Comparison of ENCODE assay signal across 5 cellular contexts in the genomic region with DNA sequence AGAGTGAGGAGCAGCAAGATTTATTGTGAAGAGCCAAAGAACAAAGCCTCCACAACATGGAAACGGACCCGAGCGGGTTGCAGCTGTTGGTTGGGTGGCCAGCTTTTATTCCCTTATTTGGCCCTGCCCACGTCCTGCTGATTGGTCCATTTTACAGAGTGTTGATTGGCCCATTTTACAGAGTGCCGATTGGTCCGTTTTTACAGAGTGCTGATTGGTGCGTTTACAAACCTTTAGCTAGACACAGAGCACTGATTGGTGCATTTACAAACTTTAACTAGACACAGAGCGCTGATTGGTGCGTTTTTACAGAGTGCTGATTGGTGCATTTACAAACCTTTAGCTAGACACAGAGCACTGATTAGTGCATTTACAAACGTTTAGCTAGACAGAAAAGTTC.
A peak's percentile ranks its signal among the peaks of the same experiment; 100 is the strongest.
DNase-seq lines count a peak whose midpoint lies in the region; ATAC-seq, FAIRE-seq and TF ChIP-seq lines count a peak whose summit lies in the region.
"Not testable (repeated sequence)": the region's sequence is repeated elsewhere in the genome, so short reads cannot be mapped to it uniquely, and the experiment has no call there.

No MANE protein-coding gene starts in this region.

- POLR2A ChIA-PET in WTC11 (lab: Charles Lee); K562 (lab: Yijun Ruan, JAX): not testable (repeated sequence)

- intact Hi-C loops in K562 (cut with micrococcal nuclease); testis (cut with DNase I; ENCODE audit: low total_unique reads): not testable (repeated sequence)

- H3K36me3 Mint-ChIP-seq in WTC11: peaks cover 46% of the 10 kb centered on the region

- not testable (repeated sequence) for H3K9me1 ChIP-seq in K562 (ENCODE audit: control insufficient read depth, insufficient read depth, low read length)

- peaks cover 34% of the 10 kb centered on the region for H3K4me1 ChIP-seq in BLaER1
- H3K4me1 ChIP-seq in BLaER1 treated with 17β-estradiol and CSF1 and Interleukin-3, amounts not matched to agents 10 nM and 100 nM: peaks cover 7 to 35% (median 29%) of the 10 kb centered on the region in 10 experiments; a peak in 18 of 20 replicates
- not testable (repeated sequence) for H3K4me1 ChIP-seq in K562 (replicated peaks in 1 of 2; ENCODE audit: control insufficient read depth in 2 of 2, insufficient read depth in 2 of 2, low read length in 2 of 2); testis

- not testable (repeated sequence) for TF ChIP-seq EP300 in K562 (IDR thresholded peaks at IDR 0.05; ENCODE audit: low read length)

- CTCF ChIA-PET in WTC11 (lab: Charles Lee); K562 (lab: Yijun Ruan, JAX; ENCODE audit: low intra/inter-chr PET ratio): not testable (repeated sequence)

- H3K9ac ChIP-seq in BLaER1; K562 (ENCODE audit: insufficient read depth in 1 of 2, low read depth in 2 of 2, low read length in 2 of 2): not testable (repeated sequence)
- H3K9ac ChIP-seq in BLaER1 treated with 17β-estradiol and CSF1 and Interleukin-3, amounts not matched to agents 10 nM and 100 nM: 0 out of 22 replicates have a peak overlapping the region, but pooled peaks of 1 of the 11 experiments have one; percentile 65

- H3K79me2 ChIP-seq in K562 (ENCODE audit: control insufficient read depth, insufficient read depth, low read length): not testable (repeated sequence)

- peaks cover 23% of the 10 kb centered on the region for H3K4me1 Mint-ChIP-seq in WTC11

- not testable (repeated sequence) for H3K36me3 ChIP-seq in BLaER1; BLaER1 treated with 17β-estradiol and CSF1 and Interleukin-3, amounts not matched to agents 10 nM and 100 nM; K562 (ENCODE audit: control insufficient read depth, insufficient read depth, low read length); testis (ENCODE audit: low read depth, missing control alignments)

- peaks cover 19% of the 10 kb centered on the region for H3K27me3 Mint-ChIP-seq in WTC11 (ENCODE audit: low read depth)

- not testable (repeated sequence) for H4K20me1 ChIP-seq in BLaER1; BLaER1 treated with 17β-estradiol and CSF1 and Interleukin-3, amounts not matched to agents 10 nM and 100 nM; K562 (replicated peaks; ENCODE audit: control insufficient read depth, insufficient read depth, low read length)

- BruUV-seq in K562 (replicated peaks; lab: Mats Ljungman, UMichigan): not testable (repeated sequence)

- not testable (repeated sequence) for TF ChIP-seq RAD21 in K562 (CRISPR knock-in tag; conservative IDR thresholded peaks at IDR 0.05 in 1 of 2, IDR thresholded peaks at IDR 0.05 in 1 of 2)

- TF ChIP-seq POLR2A in K562 (conservative IDR thresholded peaks at IDR 0.05); testis (IDR thresholded peaks at IDR 0.05): not testable (repeated sequence)

- H3K9me3 Mint-ChIP-seq in WTC11: peaks cover 58% of the 10 kb centered on the region

- H3K27ac Mint-ChIP-seq in WTC11: not testable (repeated sequence)

- TF ChIP-seq CTCF in WTC11 (IDR thresholded peaks at IDR 0.05); K562 (IDR thresholded peaks at IDR 0.05 in 2 of 3, conservative IDR thresholded peaks at IDR 0.05 in 1 of 3; ENCODE audit: insufficient read depth in 2 of 3, low read depth in 1 of 3, low read length in 3 of 3); testis (IDR thresholded peaks at IDR 0.05): not testable (repeated sequence)

- not testable (repeated sequence) for FAIRE-seq in K562 (lab: Jason Lieb, UNC)

- ATAC-seq in WTC11, K562: not testable (repeated sequence)

- peak overlapping the region; percentile 87 for H3K4me2 ChIP-seq in BLaER1
- H3K4me2 ChIP-seq in BLaER1 treated with 17β-estradiol and CSF1 and Interleukin-3, amounts not matched to agents 10 nM and 100 nM: peak overlapping the region in 9 of 11 experiments; percentile 44 to 81 (median 72); a peak in 16 of 22 replicates
- not testable (repeated sequence) for H3K4me2 ChIP-seq in K562 (ENCODE audit: insufficient read depth, low read length)

- H3K4me3 Mint-ChIP-seq in WTC11: not testable (repeated sequence)

- 0% methylated on average over 10 of the region's 10 CpGs for WGBS in K562 (ENCODE audit: insufficient coverage, low coverage, missing lambda C conversion rate)
- 56 to 65% methylated on average over 10 of the region's 10 CpGs for WGBS in testis, 2 donors

- peak overlapping the region; percentile 72 for H3K27ac ChIP-seq in BLaER1
- peak overlapping the region in 7 of 11 experiments; percentile 34 to 79 (median 71); a peak in 13 of 22 replicates for H3K27ac ChIP-seq in BLaER1 treated with 17β-estradiol and CSF1 and Interleukin-3, amounts not matched to agents 10 nM and 100 nM
- H3K27ac ChIP-seq in K562 (ENCODE audit: extremely low read depth, low read depth, low read length); testis: not testable (repeated sequence)

- in situ Hi-C loops in K562 (cut with MboI): not testable (repeated sequence)

- H2AFZ ChIP-seq in K562 (ENCODE audit: low read depth, low read length): not testable (repeated sequence)

- peaks cover 48% of the 10 kb centered on the region for H3K9me3 ChIP-seq in BLaER1
- H3K9me3 ChIP-seq in BLaER1 treated with 17β-estradiol and CSF1 and Interleukin-3, amounts not matched to agents 10 nM and 100 nM (replicated peaks in 1 of 11): peaks cover 54 to 74% (median 62%) of the 10 kb centered on the region in 11 experiments
- not testable (repeated sequence) for H3K9me3 ChIP-seq in K562 (replicated peaks; ENCODE audit: control insufficient read depth, insufficient read depth, low read depth, low read length); testis

- H3K27me3 ChIP-seq in BLaER1; BLaER1 treated with 17β-estradiol and CSF1 and Interleukin-3, amounts not matched to agents 10 nM and 100 nM; K562 (ENCODE audit: control insufficient read depth in 2 of 2, insufficient read depth in 2 of 2, low read length in 2 of 2); testis: not testable (repeated sequence)

- DNase-seq in WTC11 (ENCODE audit: low spot score); K562 (ENCODE audit: extremely low read depth in 1 of 4, low spot score in 3 of 4): not testable (repeated sequence)
- DNase-seq in testis: peak; percentile 65

- H3K4me3 ChIP-seq in BLaER1: 0 out of 2 replicates have a peak overlapping the region, but pooled peaks have one; percentile 2
- H3K4me3 ChIP-seq in BLaER1 treated with 17β-estradiol and CSF1 and Interleukin-3, amounts not matched to agents 10 nM and 100 nM: peak overlapping the region in 3 of 10 experiments; percentile 2 to 32 (median 19); a peak in 4 of 20 replicates
- not testable (repeated sequence) for H3K4me3 ChIP-seq in K562
- H3K4me3 ChIP-seq in testis: peak overlapping the region in 1 of 2 donors; percentile 5

TF ChIP-seq in WTC11, 78 proteins besides CTCF, POLR2A, EP300 and RAD21:
- peak; percentile 53 for TF ChIP-seq NFYB (CRISPR knock-in tag; conservative IDR thresholded peaks at IDR 0.05; ENCODE audit: low read depth)
TF ChIP-seq in WTC11: peak in this region for 1; not testable (repeated sequence) for 77.

TF ChIP-seq in K562, 482 proteins besides CTCF, POLR2A, EP300 and RAD21:
- peak; percentile 44 for TF ChIP-seq NFYB (IDR thresholded peaks at IDR 0.05; ENCODE audit: extremely low read depth, insufficient read length)
